In genomic region chr22:21014202-21015050, GRCh38 we compare ENCODE assay signal across 1 cellular context.
TF ChIP-seq lines count a peak whose summit lies in the region.

No MANE protein-coding gene starts in this region.

TF ChIP-seq in HepG2, 621 proteins besides CTCF, POLR2A, EP300 and RAD21 (continued from another document and continues in another):
- TF ChIP-seq AGO2 (optimal IDR thresholded peaks at IDR 0.05; ENCODE audit: low read depth, low read length) (no peak), PITX1 (CRISPR knock-in tag; IDR thresholded peaks at IDR 0.05) (0 out of 2 replicates have a peak, but pooled peaks have one; percentile 18), ASH2L (IDR thresholded peaks at IDR 0.05; ENCODE audit: insufficient read length, low read depth, low read length) (no peak), ZNF101 (CRISPR knock-in tag; IDR thresholded peaks at IDR 0.05; ENCODE audit: borderline replicate concordance, low read depth) (no peak), EZH2 (conservative IDR thresholded peaks at IDR 0.05; ENCODE audit: low read depth, low read length) (no peak), ZFX (CRISPR knock-in tag; IDR thresholded peaks at IDR 0.05; ENCODE audit: low read depth) (peak; percentile 74), AFF4 (CRISPR knock-in tag; IDR thresholded peaks at IDR 0.05) (no peak), MZF1 (CRISPR knock-in tag; IDR thresholded peaks at IDR 0.05; ENCODE audit: borderline replicate concordance) (no peak), SMYD3 (CRISPR knock-in tag; IDR thresholded peaks at IDR 0.05) (no peak), GATAD2A (CRISPR knock-in tag; IDR thresholded peaks at IDR 0.05) (0 out of 2 replicates have a peak, but pooled peaks have one; percentile 33), NCOA5 (CRISPR knock-in tag; IDR thresholded peaks at IDR 0.05) (no peak), MXD4 (CRISPR knock-in tag; IDR thresholded peaks at IDR 0.05) (no peak), HIVEP1 (CRISPR knock-in tag; IDR thresholded peaks at IDR 0.05) (no peak), TCF7L2 (IDR thresholded peaks at IDR 0.05; ENCODE audit: low read depth, low read length) (no peak), ZNF589 (CRISPR knock-in tag; conservative IDR thresholded peaks at IDR 0.05) (no peak), CBX2 (IDR thresholded peaks at IDR 0.05; ENCODE audit: low read depth, low read length) (no peak), CBX2 (CRISPR knock-in tag; IDR thresholded peaks at IDR 0.05; ENCODE audit: low read depth) (no peak), ZNF776 (CRISPR knock-in tag; IDR thresholded peaks at IDR 0.05) (no peak), MYC (CRISPR knock-in tag; IDR thresholded peaks at IDR 0.05; ENCODE audit: borderline replicate concordance) (peak; percentile 47; the same call in 1 of the 2 replicates), ZNF850 (CRISPR knock-in tag; conservative IDR thresholded peaks at IDR 0.05) (no peak), ZNF501 (CRISPR knock-in tag; IDR thresholded peaks at IDR 0.05) (no peak), MTA1 (CRISPR knock-in tag; IDR thresholded peaks at IDR 0.05; ENCODE audit: borderline replicate concordance) (peak; percentile 49; the same call in 1 of the 2 replicates), NFIC (IDR thresholded peaks at IDR 0.05; ENCODE audit: low read length) (no peak), RXRA (CRISPR knock-in tag; IDR thresholded peaks at IDR 0.05) (peak; percentile 71; the same call in 1 of the 2 replicates), ZNF709 (CRISPR knock-in tag; IDR thresholded peaks at IDR 0.05) (no peak), ZSCAN20 (CRISPR knock-in tag; IDR thresholded peaks at IDR 0.05; ENCODE audit: borderline replicate concordance) (no peak), MIER2 (CRISPR knock-in tag; IDR thresholded peaks at IDR 0.05) (peak; percentile 76; the same call in 1 of the 2 replicates), HMGXB4 (CRISPR knock-in tag; IDR thresholded peaks at IDR 0.05; ENCODE audit: borderline replicate concordance in 1 of 2, low read depth in 1 of 2) (no peak), NR2C2 (CRISPR knock-in tag; IDR thresholded peaks at IDR 0.05; ENCODE audit: borderline replicate concordance) (peak; percentile 50), ZNF747 (CRISPR knock-in tag; IDR thresholded peaks at IDR 0.05; ENCODE audit: borderline replicate concordance) (no peak), KMT2B (CRISPR knock-in tag; IDR thresholded peaks at IDR 0.05) (no peak), NR0B2 (CRISPR knock-in tag; IDR thresholded peaks at IDR 0.05) (no peak), HNRNPK (IDR thresholded peaks at IDR 0.05; ENCODE audit: low read depth, low read length, poor library complexity, severe bottlenecking) (no peak), ZNF598 (CRISPR knock-in tag; IDR thresholded peaks at IDR 0.05; ENCODE audit: borderline replicate concordance) (no peak), ZMYM4 (CRISPR knock-in tag; IDR thresholded peaks at IDR 0.05) (peak; percentile 34; the same call in 1 of the 2 replicates), HOXA5 (CRISPR knock-in tag; IDR thresholded peaks at IDR 0.05) (no peak), SP1 (IDR thresholded peaks at IDR 0.05) (no peak), SP1 (CRISPR knock-in tag; IDR thresholded peaks at IDR 0.05) (0 out of 2 replicates have a peak, but pooled peaks have one; percentile 25), ZNF614 (CRISPR knock-in tag; IDR thresholded peaks at IDR 0.05; ENCODE audit: borderline replicate concordance) (0 out of 2 replicates have a peak, but pooled peaks have one; percentile 25)
- TF ChIP-seq, protein P1, sequence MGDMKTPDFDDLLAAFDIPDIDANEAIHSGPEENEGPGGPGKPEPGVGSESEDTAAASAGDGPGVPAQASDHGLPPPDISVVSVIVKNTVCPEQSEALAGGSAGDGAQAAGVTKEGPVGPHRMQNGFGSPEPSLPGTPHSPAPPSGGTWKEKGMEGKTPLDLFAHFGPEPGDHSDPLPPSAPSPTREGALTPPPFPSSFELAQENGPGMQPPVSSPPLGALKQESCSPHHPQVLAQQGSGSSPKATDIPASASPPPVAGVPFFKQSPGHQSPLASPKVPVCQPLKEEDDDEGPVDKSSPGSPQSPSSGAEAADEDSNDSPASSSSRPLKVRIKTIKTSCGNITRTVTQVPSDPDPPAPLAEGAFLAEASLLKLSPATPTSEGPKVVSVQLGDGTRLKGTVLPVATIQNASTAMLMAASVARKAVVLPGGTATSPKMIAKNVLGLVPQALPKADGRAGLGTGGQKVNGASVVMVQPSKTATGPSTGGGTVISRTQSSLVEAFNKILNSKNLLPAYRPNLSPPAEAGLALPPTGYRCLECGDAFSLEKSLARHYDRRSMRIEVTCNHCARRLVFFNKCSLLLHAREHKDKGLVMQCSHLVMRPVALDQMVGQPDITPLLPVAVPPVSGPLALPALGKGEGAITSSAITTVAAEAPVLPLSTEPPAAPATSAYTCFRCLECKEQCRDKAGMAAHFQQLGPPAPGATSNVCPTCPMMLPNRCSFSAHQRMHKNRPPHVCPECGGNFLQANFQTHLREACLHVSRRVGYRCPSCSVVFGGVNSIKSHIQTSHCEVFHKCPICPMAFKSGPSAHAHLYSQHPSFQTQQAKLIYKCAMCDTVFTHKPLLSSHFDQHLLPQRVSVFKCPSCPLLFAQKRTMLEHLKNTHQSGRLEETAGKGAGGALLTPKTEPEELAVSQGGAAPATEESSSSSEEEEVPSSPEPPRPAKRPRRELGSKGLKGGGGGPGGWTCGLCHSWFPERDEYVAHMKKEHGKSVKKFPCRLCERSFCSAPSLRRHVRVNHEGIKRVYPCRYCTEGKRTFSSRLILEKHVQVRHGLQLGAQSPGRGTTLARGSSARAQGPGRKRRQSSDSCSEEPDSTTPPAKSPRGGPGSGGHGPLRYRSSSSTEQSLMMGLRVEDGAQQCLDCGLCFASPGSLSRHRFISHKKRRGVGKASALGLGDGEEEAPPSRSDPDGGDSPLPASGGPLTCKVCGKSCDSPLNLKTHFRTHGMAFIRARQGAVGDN (CRISPR knock-in tag; IDR thresholded peaks at IDR 0.05): peak; percentile 83
- TF ChIP-seq, protein P2, sequence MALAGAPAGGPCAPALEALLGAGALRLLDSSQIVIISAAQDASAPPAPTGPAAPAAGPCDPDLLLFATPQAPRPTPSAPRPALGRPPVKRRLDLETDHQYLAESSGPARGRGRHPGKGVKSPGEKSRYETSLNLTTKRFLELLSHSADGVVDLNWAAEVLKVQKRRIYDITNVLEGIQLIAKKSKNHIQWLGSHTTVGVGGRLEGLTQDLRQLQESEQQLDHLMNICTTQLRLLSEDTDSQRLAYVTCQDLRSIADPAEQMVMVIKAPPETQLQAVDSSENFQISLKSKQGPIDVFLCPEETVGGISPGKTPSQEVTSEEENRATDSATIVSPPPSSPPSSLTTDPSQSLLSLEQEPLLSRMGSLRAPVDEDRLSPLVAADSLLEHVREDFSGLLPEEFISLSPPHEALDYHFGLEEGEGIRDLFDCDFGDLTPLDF (CRISPR knock-in tag; IDR thresholded peaks at IDR 0.05): no peak
- TF ChIP-seq, protein P3, sequence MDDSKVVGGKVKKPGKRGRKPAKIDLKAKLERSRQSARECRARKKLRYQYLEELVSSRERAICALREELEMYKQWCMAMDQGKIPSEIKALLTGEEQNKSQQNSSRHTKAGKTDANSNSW (CRISPR knock-in tag; IDR thresholded peaks at IDR 0.05; ENCODE audit: borderline replicate concordance): no peak
- TF ChIP-seq, protein P4, sequence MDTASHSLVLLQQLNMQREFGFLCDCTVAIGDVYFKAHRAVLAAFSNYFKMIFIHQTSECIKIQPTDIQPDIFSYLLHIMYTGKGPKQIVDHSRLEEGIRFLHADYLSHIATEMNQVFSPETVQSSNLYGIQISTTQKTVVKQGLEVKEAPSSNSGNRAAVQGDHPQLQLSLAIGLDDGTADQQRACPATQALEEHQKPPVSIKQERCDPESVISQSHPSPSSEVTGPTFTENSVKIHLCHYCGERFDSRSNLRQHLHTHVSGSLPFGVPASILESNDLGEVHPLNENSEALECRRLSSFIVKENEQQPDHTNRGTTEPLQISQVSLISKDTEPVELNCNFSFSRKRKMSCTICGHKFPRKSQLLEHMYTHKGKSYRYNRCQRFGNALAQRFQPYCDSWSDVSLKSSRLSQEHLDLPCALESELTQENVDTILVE (CRISPR knock-in tag; IDR thresholded peaks at IDR 0.05): no peak
- TF ChIP-seq, protein P5, sequence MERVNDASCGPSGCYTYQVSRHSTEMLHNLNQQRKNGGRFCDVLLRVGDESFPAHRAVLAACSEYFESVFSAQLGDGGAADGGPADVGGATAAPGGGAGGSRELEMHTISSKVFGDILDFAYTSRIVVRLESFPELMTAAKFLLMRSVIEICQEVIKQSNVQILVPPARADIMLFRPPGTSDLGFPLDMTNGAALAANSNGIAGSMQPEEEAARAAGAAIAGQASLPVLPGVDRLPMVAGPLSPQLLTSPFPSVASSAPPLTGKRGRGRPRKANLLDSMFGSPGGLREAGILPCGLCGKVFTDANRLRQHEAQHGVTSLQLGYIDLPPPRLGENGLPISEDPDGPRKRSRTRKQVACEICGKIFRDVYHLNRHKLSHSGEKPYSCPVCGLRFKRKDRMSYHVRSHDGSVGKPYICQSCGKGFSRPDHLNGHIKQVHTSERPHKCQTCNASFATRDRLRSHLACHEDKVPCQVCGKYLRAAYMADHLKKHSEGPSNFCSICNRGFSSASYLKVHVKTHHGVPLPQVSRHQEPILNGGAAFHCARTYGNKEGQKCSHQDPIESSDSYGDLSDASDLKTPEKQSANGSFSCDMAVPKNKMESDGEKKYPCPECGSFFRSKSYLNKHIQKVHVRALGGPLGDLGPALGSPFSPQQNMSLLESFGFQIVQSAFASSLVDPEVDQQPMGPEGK (CRISPR knock-in tag; IDR thresholded peaks at IDR 0.05): peak; percentile 76
- TF ChIP-seq, protein P6, sequence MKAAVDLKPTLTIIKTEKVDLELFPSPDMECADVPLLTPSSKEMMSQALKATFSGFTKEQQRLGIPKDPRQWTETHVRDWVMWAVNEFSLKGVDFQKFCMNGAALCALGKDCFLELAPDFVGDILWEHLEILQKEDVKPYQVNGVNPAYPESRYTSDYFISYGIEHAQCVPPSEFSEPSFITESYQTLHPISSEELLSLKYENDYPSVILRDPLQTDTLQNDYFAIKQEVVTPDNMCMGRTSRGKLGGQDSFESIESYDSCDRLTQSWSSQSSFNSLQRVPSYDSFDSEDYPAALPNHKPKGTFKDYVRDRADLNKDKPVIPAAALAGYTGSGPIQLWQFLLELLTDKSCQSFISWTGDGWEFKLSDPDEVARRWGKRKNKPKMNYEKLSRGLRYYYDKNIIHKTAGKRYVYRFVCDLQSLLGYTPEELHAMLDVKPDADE (CRISPR knock-in tag; IDR thresholded peaks at IDR 0.05): no peak
- TF ChIP-seq, protein P7, sequence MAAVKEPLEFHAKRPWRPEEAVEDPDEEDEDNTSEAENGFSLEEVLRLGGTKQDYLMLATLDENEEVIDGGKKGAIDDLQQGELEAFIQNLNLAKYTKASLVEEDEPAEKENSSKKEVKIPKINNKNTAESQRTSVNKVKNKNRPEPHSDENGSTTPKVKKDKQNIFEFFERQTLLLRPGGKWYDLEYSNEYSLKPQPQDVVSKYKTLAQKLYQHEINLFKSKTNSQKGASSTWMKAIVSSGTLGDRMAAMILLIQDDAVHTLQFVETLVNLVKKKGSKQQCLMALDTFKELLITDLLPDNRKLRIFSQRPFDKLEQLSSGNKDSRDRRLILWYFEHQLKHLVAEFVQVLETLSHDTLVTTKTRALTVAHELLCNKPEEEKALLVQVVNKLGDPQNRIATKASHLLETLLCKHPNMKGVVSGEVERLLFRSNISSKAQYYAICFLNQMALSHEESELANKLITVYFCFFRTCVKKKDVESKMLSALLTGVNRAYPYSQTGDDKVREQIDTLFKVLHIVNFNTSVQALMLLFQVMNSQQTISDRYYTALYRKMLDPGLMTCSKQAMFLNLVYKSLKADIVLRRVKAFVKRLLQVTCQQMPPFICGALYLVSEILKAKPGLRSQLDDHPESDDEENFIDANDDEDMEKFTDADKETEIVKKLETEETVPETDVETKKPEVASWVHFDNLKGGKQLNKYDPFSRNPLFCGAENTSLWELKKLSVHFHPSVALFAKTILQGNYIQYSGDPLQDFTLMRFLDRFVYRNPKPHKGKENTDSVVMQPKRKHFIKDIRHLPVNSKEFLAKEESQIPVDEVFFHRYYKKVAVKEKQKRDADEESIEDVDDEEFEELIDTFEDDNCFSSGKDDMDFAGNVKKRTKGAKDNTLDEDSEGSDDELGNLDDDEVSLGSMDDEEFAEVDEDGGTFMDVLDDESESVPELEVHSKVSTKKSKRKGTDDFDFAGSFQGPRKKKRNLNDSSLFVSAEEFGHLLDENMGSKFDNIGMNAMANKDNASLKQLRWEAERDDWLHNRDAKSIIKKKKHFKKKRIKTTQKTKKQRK (IDR thresholded peaks at IDR 0.05; ENCODE audit: low read length): no peak
